Comparison of ENCODE assay signal across 14 cellular contexts in genomic region chr6:70059047-70059719, GRCh38.
"Had no signal": no experiment of that assay in that cellular context is flagged by ENCODE, and none has a peak within 500 bp of the region (broad histone marks: within the 10 kb centered on the region; RNA-seq: fewer than 3 reads in every experiment).

No MANE protein-coding gene starts in this region.

- H3K4me1 ChIP-seq: testis had no signal

- H3K9me3 Mint-ChIP-seq: activated naive CD4-positive, alpha-beta T cell treated with anti-CD3 and anti-CD28 coated beads, Interleukin-2, amount 50 U/mL, for 72 hours; activated T-cell treated with anti-CD3 and anti-CD28 coated beads, Interleukin-2, amount 50 U/mL, for 24 hours; dendritic cell treated with granulocyte-macrophage colony-stimulating factor and Interleukin-4, amounts not matched to agents 40 ng/mL and 50 ng/mL, for 4 days; neural crest cell; stimulated activated naive CD8-positive, alpha-beta T cell treated with anti-CD3 and anti-CD28 coated beads, Interleukin-15, amount 100 ng/mL, for 72 hours had no signal

- H3K27me3 ChIP-seq: brain microvascular endothelial cell, ovary, testis had no signal

- H3K36me3 ChIP-seq: brain microvascular endothelial cell, ovary had no signal

- H3K4me1 Mint-ChIP-seq: activated CD8-positive, alpha-beta memory T cell treated with anti-CD3 and anti-CD28 coated beads, Interleukin-2, amount 10 ng/mL, durations not matched to agents 7 days and 5 days; neural crest cell; stimulated activated naive CD8-positive, alpha-beta T cell treated with anti-CD3 and anti-CD28 coated beads, Interleukin-15, amount 100 ng/mL, for 72 hours had no signal

- H3K4me3 Mint-ChIP-seq: activated CD8-positive, alpha-beta memory T cell treated with anti-CD3 and anti-CD28 coated beads, Interleukin-2, amount 10 ng/mL, durations not matched to agents 7 days and 5 days; activated T-cell treated with anti-CD3 and anti-CD28 coated beads, Interleukin-2, amount 50 U/mL, for 24 hours; dendritic cell treated with granulocyte-macrophage colony-stimulating factor and Interleukin-4, amounts not matched to agents 40 ng/mL and 50 ng/mL, for 4 days; neural crest cell; stimulated activated naive CD8-positive, alpha-beta T cell treated with anti-CD3 and anti-CD28 coated beads, Interleukin-15, amount 100 ng/mL, for 72 hours had no signal

- H3K27ac Mint-ChIP-seq: activated CD8-positive, alpha-beta memory T cell treated with anti-CD3 and anti-CD28 coated beads, Interleukin-2, amount 10 ng/mL, durations not matched to agents 7 days and 5 days; activated naive CD4-positive, alpha-beta T cell treated with anti-CD3 and anti-CD28 coated beads, Interleukin-2, amount 50 U/mL, for 72 hours; activated T-cell treated with anti-CD3 and anti-CD28 coated beads, Interleukin-2, amount 50 U/mL, for 24 hours; dendritic cell treated with granulocyte-macrophage colony-stimulating factor and Interleukin-4, amounts not matched to agents 40 ng/mL and 50 ng/mL, for 4 days; stimulated activated naive CD8-positive, alpha-beta T cell treated with anti-CD3 and anti-CD28 coated beads, Interleukin-15, amount 100 ng/mL, for 72 hours had no signal

- H3K4me3 ChIP-seq: ovary, skin epidermis, testis had no signal

- H3K9me3 ChIP-seq: ovary, testis had no signal

- DNase-seq: activated CD4-positive, alpha-beta T cell treated with anti-CD3 and anti-CD28 coated beads, Interleukin-2, amount 50 U/mL, for 4 hours; activated CD8-positive, alpha-beta memory T cell treated with anti-CD3 and anti-CD28 coated beads, Interleukin-2, amount 10 ng/mL, durations not matched to agents 7 days and 5 days; activated effector memory CD4-positive, alpha-beta T cell treated with Interleukin-2 at 50 U/mL for 16 hours; activated T-cell treated with anti-CD3 and anti-CD28 coated beads, Interleukin-2, amount 50 U/mL, for 24 hours; amygdala; brain microvascular endothelial cell; ovary; stimulated activated CD4-positive, alpha-beta T cell treated with anti-CD3 and anti-CD28 coated beads, Interleukin-4, amount 100 ng/mL, for 4 hours; stimulated activated naive CD8-positive, alpha-beta T cell treated with anti-CD3 and anti-CD28 coated beads, Interleukin-15, amount 100 ng/mL, for 72 hours; testis had no signal

- H3K36me3 Mint-ChIP-seq: activated CD8-positive, alpha-beta memory T cell treated with anti-CD3 and anti-CD28 coated beads, Interleukin-2, amount 10 ng/mL, durations not matched to agents 7 days and 5 days; activated naive CD4-positive, alpha-beta T cell treated with anti-CD3 and anti-CD28 coated beads, Interleukin-2, amount 50 U/mL, for 72 hours had no signal

- H3K27me3 Mint-ChIP-seq: activated CD8-positive, alpha-beta memory T cell treated with anti-CD3 and anti-CD28 coated beads, Interleukin-2, amount 10 ng/mL, durations not matched to agents 7 days and 5 days; dendritic cell treated with granulocyte-macrophage colony-stimulating factor and Interleukin-4, amounts not matched to agents 40 ng/mL and 50 ng/mL, for 4 days; stimulated activated naive CD8-positive, alpha-beta T cell treated with anti-CD3 and anti-CD28 coated beads, Interleukin-15, amount 100 ng/mL, for 72 hours had no signal
